9 cellular contexts compared by ENCODE assay signal in genomic region chr1:30744060-30744756, GRCh38. TPM values are rescaled to one million over a fixed set of nuclear protein-coding genes. Genes with fewer than 3 reads are reported as not detected.
DNase-seq lines count a peak whose midpoint lies in the region; TF ChIP-seq lines count a peak whose summit lies in the region.
"Had no signal": no experiment of that assay in that cellular context is flagged by ENCODE, and none has a peak within 500 bp of the region (broad histone marks: within the 10 kb centered on the region; RNA-seq: fewer than 3 reads in every experiment).

No MANE protein-coding gene starts in this region.

- peak overlapping the region; percentile 37 for H3K4me3 ChIP-seq in Jurkat, Clone E6-1 (ENCODE audit: low read length)
- H3K4me3 ChIP-seq in vagina (no peak overlapping the region), smooth muscle cell (no peak overlapping the region), neural progenitor cell (no peak overlapping the region)

- H3K27ac Mint-ChIP-seq in dendritic cell treated with granulocyte-macrophage colony-stimulating factor and Interleukin-4, amounts not matched to agents 40 ng/mL and 50 ng/mL, for 4 days, result peak overlapping the region; percentile 84
- no peak overlapping the region for H3K27ac Mint-ChIP-seq in neural progenitor cell

- peaks cover 33% of the 10 kb centered on the region for H3K4me1 ChIP-seq in vagina
- peaks cover 11% of the 10 kb centered on the region for H3K4me1 ChIP-seq in smooth muscle cell (ENCODE audit: low read depth)
- H3K4me1 ChIP-seq in neural progenitor cell, result peaks cover 4% of the 10 kb centered on the region

- H3K27me3 Mint-ChIP-seq in dendritic cell treated with granulocyte-macrophage colony-stimulating factor and Interleukin-4, amounts not matched to agents 40 ng/mL and 50 ng/mL, for 4 days, result no peaks in the 10 kb centered on the region
- peaks cover 6% of the 10 kb centered on the region for H3K27me3 Mint-ChIP-seq in neural progenitor cell (ENCODE audit: insufficient read depth, low read depth)

- H3K9me3 Mint-ChIP-seq in dendritic cell treated with granulocyte-macrophage colony-stimulating factor and Interleukin-4, amounts not matched to agents 40 ng/mL and 50 ng/mL, for 4 days, result no peaks in the 10 kb centered on the region
- H3K9me3 Mint-ChIP-seq in neural progenitor cell, result no peaks in the 10 kb centered on the region

- H3K27me3 ChIP-seq in vagina (no peaks in the 10 kb centered on the region), smooth muscle cell (ENCODE audit: low read depth) (no peaks in the 10 kb centered on the region), neural progenitor cell (no peaks in the 10 kb centered on the region)

- H4K20me1 ChIP-seq in smooth muscle cell (ENCODE audit: low read depth) (no peaks in the 10 kb centered on the region), neural progenitor cell (ENCODE audit: low read depth) (no peaks in the 10 kb centered on the region)

- intact Hi-C loops in dendritic cell treated with granulocyte-macrophage colony-stimulating factor and Interleukin-4, amounts not matched to agents 40 ng/mL and 50 ng/mL, for 4 days (cut with micrococcal nuclease), result no loop called here
- intact Hi-C loops in vagina (cut with DNase I), result no loop called here

- H3K36me3 ChIP-seq in vagina (no peaks in the 10 kb centered on the region), smooth muscle cell (ENCODE audit: low read depth) (no peaks in the 10 kb centered on the region), neural progenitor cell (no peaks in the 10 kb centered on the region)

- DNase-seq in stimulated activated CD4-positive, alpha-beta T cell treated with anti-CD3 and anti-CD28 coated beads, Interleukin-15, amount 100 ng/mL, for 24 hours, result peak; percentile 58
- DNase-seq in stimulated activated CD4-positive, alpha-beta T cell treated with anti-CD3 and anti-CD28 coated beads, Interleukin-1b, Interleukin-23, amount 100 ng/mL, for 48 hours, result no peak
- peak; percentile 48 for DNase-seq in Jurkat, Clone E6-1 (ENCODE audit: low read depth, low spot score)
- DNase-seq in vagina (ENCODE audit: extremely low spot score in 2 of 2) (no peak), smooth muscle cell (lab: John Stamatoyannopoulos, UW; ENCODE audit: unreplicated experiment) (no peak), neural progenitor cell (ENCODE audit: low spot score) (no peak)
- DNase-seq in stimulated activated CD4-positive, alpha-beta T cell treated with anti-CD3 and anti-CD28 coated beads, Interleukin-4, amount 100 ng/mL, for 24 hours, result no peak

- H3F3A ChIP-seq in smooth muscle cell (ENCODE audit: low read depth), result no peaks in the 10 kb centered on the region
- no peaks in the 10 kb centered on the region for H3F3A ChIP-seq in neural progenitor cell (ENCODE audit: low read depth)

- H3K36me3 Mint-ChIP-seq in dendritic cell treated with granulocyte-macrophage colony-stimulating factor and Interleukin-4, amounts not matched to agents 40 ng/mL and 50 ng/mL, for 4 days (ENCODE audit: low read depth), result peaks cover 90% of the 10 kb centered on the region
- H3K36me3 Mint-ChIP-seq in neural progenitor cell, result no peaks in the 10 kb centered on the region

- no peak for TF ChIP-seq CTCF in vagina (IDR thresholded peaks at IDR 0.05)
- TF ChIP-seq CTCF in smooth muscle cell (IDR thresholded peaks at IDR 0.05; ENCODE audit: borderline replicate concordance, insufficient read depth, poor library complexity, severe bottlenecking), result no peak
- no peak for TF ChIP-seq CTCF in neural progenitor cell (IDR thresholded peaks at IDR 0.05)

- H2AFZ ChIP-seq in smooth muscle cell (ENCODE audit: low read depth), result no peak overlapping the region
- no peak overlapping the region for H2AFZ ChIP-seq in neural progenitor cell (replicated peaks)

- no peak overlapping the region for H3K4me3 Mint-ChIP-seq in dendritic cell treated with granulocyte-macrophage colony-stimulating factor and Interleukin-4, amounts not matched to agents 40 ng/mL and 50 ng/mL, for 4 days
- no peak overlapping the region for H3K4me3 Mint-ChIP-seq in neural progenitor cell

- H3K9me3 ChIP-seq in vagina (no peaks in the 10 kb centered on the region), smooth muscle cell (replicated peaks; ENCODE audit: low read depth) (no peaks in the 10 kb centered on the region), neural progenitor cell (ENCODE audit: low read depth) (no peaks in the 10 kb centered on the region)

- TF ChIP-seq POLR2A in vagina (IDR thresholded peaks at IDR 0.05), result no peak

- H3K4me1 Mint-ChIP-seq in dendritic cell treated with granulocyte-macrophage colony-stimulating factor and Interleukin-4, amounts not matched to agents 40 ng/mL and 50 ng/mL, for 4 days (ENCODE audit: low read depth), result peaks cover 99% of the 10 kb centered on the region
- peaks cover 22% of the 10 kb centered on the region for H3K4me1 Mint-ChIP-seq in neural progenitor cell

- peak overlapping the region; percentile 9 for H3K27ac ChIP-seq in vagina
- H3K27ac ChIP-seq in smooth muscle cell (ENCODE audit: low read depth), result no peak overlapping the region
- H3K27ac ChIP-seq in neural progenitor cell, result no peak overlapping the region

- H3K9ac ChIP-seq in smooth muscle cell (ENCODE audit: low read depth), result no peak overlapping the region
- no peak overlapping the region for H3K9ac ChIP-seq in neural progenitor cell

- no peak overlapping the region for H3K4me2 ChIP-seq in smooth muscle cell
- no peak overlapping the region for H3K4me2 ChIP-seq in neural progenitor cell

- H3K79me2 ChIP-seq in smooth muscle cell (ENCODE audit: low read depth) (no peaks in the 10 kb centered on the region), neural progenitor cell (ENCODE audit: low read depth) (no peaks in the 10 kb centered on the region)

- 81% methylated on average over 7 of the region's 7 CpGs for WGBS in smooth muscle cell (ENCODE audit: low lambda C conversion rate)

RNA-seq across cellular contexts. Expression of gene LAPTM5, which starts 13.4 kb away (rescaled TPM):
- polyA plus RNA-seq in Jurkat, Clone E6-1 (2012; ENCODE audit: insufficient read depth, insufficient read length), result 185 TPM
- total RNA-seq in vagina (39.8 TPM), smooth muscle cell (0.49 and 1.4 TPM in 2 replicates), neural progenitor cell (ENCODE audit: low replicate concordance) (not detected in 2 replicates)
- 0.63 and 1.6 TPM in 2 replicates for polyA plus RNA-seq in smooth muscle cell
- total RNA-seq: NCI-H460 had no signal

RNA-seq across cellular contexts. Expression of gene MATN1, which starts 20.8 kb away (rescaled TPM):
- not detected for polyA plus RNA-seq in Jurkat, Clone E6-1 (2012; ENCODE audit: insufficient read depth, insufficient read length)
- 0.49 TPM for total RNA-seq in vagina
- total RNA-seq in smooth muscle cell, result 0.36 and 2.0 TPM in 2 replicates
- 0.40 and 0.61 TPM in 2 replicates for polyA plus RNA-seq in smooth muscle cell
- total RNA-seq in neural progenitor cell (ENCODE audit: low replicate concordance), result 0.09 TPM in 1 of 2 replicates, not detected in the other

Comparison
In these comparisons a context has a peak if more than half of its experiments do, and no peak if none do; other contexts are left out.
1. DNase-seq: peak in stimulated activated CD4-positive, alpha-beta T cell treated with anti-CD3 and anti-CD28 coated beads, Interleukin-15, amount 100 ng/mL, for 24 hours (single experiment) and Jurkat, Clone E6-1 (single experiment); none in stimulated activated CD4-positive, alpha-beta T cell treated with anti-CD3 and anti-CD28 coated beads, Interleukin-1b, Interleukin-23, amount 100 ng/mL, for 48 hours (single experiment), vagina (0 of 2), smooth muscle cell (single experiment), neural progenitor cell (single experiment) and stimulated activated CD4-positive, alpha-beta T cell treated with anti-CD3 and anti-CD28 coated beads, Interleukin-4, amount 100 ng/mL, for 24 hours (single experiment).
2. RNA of gene LAPTM5, which starts 13.4 kb away (total RNA-seq): 39.8 TPM in vagina (single experiment); 0.49 to 1.4 TPM in smooth muscle cell and not detected in neural progenitor cell; every median in the first group is over 10 times any median in the second.